Comparison of ENCODE assay signal across 21 cellular contexts in genomic region chr15:100878130-100878529, GRCh38. TPM values are rescaled to one million over a fixed set of nuclear protein-coding genes. Genes with fewer than 3 reads are reported as not detected.
DNase-seq lines count a peak whose midpoint lies in the region; FAIRE-seq and TF ChIP-seq lines count a peak whose summit lies in the region.
"Had no signal": no experiment of that assay in that cellular context is flagged by ENCODE, and none has a peak within 500 bp of the region (broad histone marks: within the 10 kb centered on the region; RNA-seq: fewer than 3 reads in every experiment).

No MANE protein-coding gene starts in this region.

- H3K4me1 ChIP-seq in PC-9 (replicated peaks; ENCODE audit: insufficient read depth) (peaks cover 14% of the 10 kb centered on the region), OCI-LY7 (ENCODE audit: insufficient read depth, low read length, poor library complexity, severe bottlenecking) (no peaks in the 10 kb centered on the region)

- H4K20me1 ChIP-seq in PC-9 (ENCODE audit: insufficient read depth), result peaks cover 28% of the 10 kb centered on the region
- no peaks in the 10 kb centered on the region for H4K20me1 ChIP-seq in OCI-LY7 (ENCODE audit: insufficient read depth, low read length)

- no peak for TF ChIP-seq CTCF in PC-9 (conservative IDR thresholded peaks at IDR 0.05)
- TF ChIP-seq CTCF in progenitor cell of endocrine pancreas (IDR thresholded peaks at IDR 0.05; ENCODE audit: unreplicated experiment), result no peak
- no peak for TF ChIP-seq CTCF in WERI-Rb-1 (IDR thresholded peaks at IDR 0.05; ENCODE audit: low read depth, low read length)
- TF ChIP-seq CTCF in OCI-LY7 (conservative IDR thresholded peaks at IDR 0.05; ENCODE audit: low read length), result no peak

- CTCF ChIA-PET in activated naive CD4-positive, alpha-beta T cell treated with anti-CD3 and anti-CD28 coated beads for 36 hours (lab: Charles Lee), result interaction anchor here (0.7 to 3.0 kb wide), 4 partner anchors 8 to 528 kb away, joined by 3 to 7 read pairs (median 6); no protein-coding TSS in a partner anchor
- CTCF ChIA-PET in PC-9 (lab: Charles Lee), result interaction anchor here (1.1 kb wide), 1 partner anchor 205 kb away, joined by 12 read pairs; no protein-coding TSS in a partner anchor
- CTCF ChIA-PET in OCI-LY7 (lab: Charles Lee; ENCODE audit: unreplicated experiment), result no interaction called here

- POLR2A ChIA-PET in PC-9 (lab: Charles Lee; ENCODE audit: unreplicated experiment), result interaction anchor here (0.6 to 1.3 kb wide), 7 partner anchors 10 to 166 kb away, joined by 3 to 8 read pairs (median 4); no protein-coding TSS in a partner anchor
- POLR2A ChIA-PET in OCI-LY7 (lab: Charles Lee), result interaction anchor here (0.7 kb wide), 1 partner anchor 125 kb away, joined by 3 read pairs; no protein-coding TSS in a partner anchor

- no peak for FAIRE-seq in GM12891 (lab: Jason Lieb, UNC)
- FAIRE-seq: islet of Langerhans, TTC549 had no signal

- H3K4me1 Mint-ChIP-seq in activated naive CD4-positive, alpha-beta T cell treated with anti-CD3 and anti-CD28 coated beads for 36 hours (ENCODE audit: low read depth), result peaks cover 9% of the 10 kb centered on the region
- peaks cover 6% of the 10 kb centered on the region for H3K4me1 Mint-ChIP-seq in progenitor cell of endocrine pancreas (ENCODE audit: low read depth)

- peak overlapping the region; percentile 68 for H3K4me3 Mint-ChIP-seq in activated naive CD4-positive, alpha-beta T cell treated with anti-CD3 and anti-CD28 coated beads for 36 hours
- peak overlapping the region; percentile 75 for H3K4me3 Mint-ChIP-seq in progenitor cell of endocrine pancreas (ENCODE audit: low read depth)

- peaks cover 61% of the 10 kb centered on the region for H3K27me3 Mint-ChIP-seq in activated naive CD4-positive, alpha-beta T cell treated with anti-CD3 and anti-CD28 coated beads for 36 hours (ENCODE audit: low read depth)
- H3K27me3 Mint-ChIP-seq in progenitor cell of endocrine pancreas, result peaks cover 79% of the 10 kb centered on the region

- H3K4me3 ChIP-seq in PC-9 (peak overlapping the region; percentile 94), WERI-Rb-1 (ENCODE audit: low read depth, low read length) (no peak overlapping the region), OCI-LY7 (ENCODE audit: low read depth, low read length, poor library complexity, severe bottlenecking) (no peak overlapping the region)

- no peak overlapping the region for H3K27ac Mint-ChIP-seq in activated naive CD4-positive, alpha-beta T cell treated with anti-CD3 and anti-CD28 coated beads for 36 hours
- H3K27ac Mint-ChIP-seq in progenitor cell of endocrine pancreas, result no peak overlapping the region
- H3K27ac Mint-ChIP-seq: activated CD4-positive, alpha-beta T cell treated with anti-CD3 and anti-CD28 coated beads, Interleukin-2, amount 10 ng/mL, durations not matched to agents 7 days and 5 days had no signal

- no peaks in the 10 kb centered on the region for H3K9me3 ChIP-seq in PC-9 (ENCODE audit: insufficient read depth, low read depth)
- H3K9me3 ChIP-seq in WERI-Rb-1 (ENCODE audit: severe bottlenecking), result no peaks in the 10 kb centered on the region
- H3K9me3 ChIP-seq in OCI-LY7 (ENCODE audit: low read length), result no peaks in the 10 kb centered on the region
- H3K9me3 ChIP-seq: neutrophil, tibial artery had no signal

- H3K27me3 ChIP-seq in PC-9 (ENCODE audit: insufficient read depth, low read depth) (no peaks in the 10 kb centered on the region), WERI-Rb-1 (ENCODE audit: insufficient read depth, low read depth, severe bottlenecking) (no peaks in the 10 kb centered on the region)

- H2AFZ ChIP-seq in PC-9 (no peak overlapping the region), OCI-LY7 (ENCODE audit: low read length) (no peak overlapping the region)

- peaks cover 25% of the 10 kb centered on the region; the same call in 1 of the 2 replicates for H3F3A ChIP-seq in PC-9 (ENCODE audit: insufficient read depth, low read depth)

- BruUV-seq in PC-9 (replicated peaks; lab: Mats Ljungman, UMichigan), result TSS peak; percentile 54
- BruUV-seq in OCI-LY7 (replicated peaks; lab: Mats Ljungman, UMichigan), result no TSS peak

- H3K9me3 Mint-ChIP-seq in activated naive CD4-positive, alpha-beta T cell treated with anti-CD3 and anti-CD28 coated beads for 36 hours, result no peaks in the 10 kb centered on the region
- no peaks in the 10 kb centered on the region for H3K9me3 Mint-ChIP-seq in progenitor cell of endocrine pancreas (ENCODE audit: low read depth)
- H3K9me3 Mint-ChIP-seq: activated CD4-positive, alpha-beta T cell treated with anti-CD3 and anti-CD28 coated beads, Interleukin-2, amount 10 ng/mL, durations not matched to agents 7 days and 5 days had no signal

- H3K27ac ChIP-seq in PC-9 (peak overlapping the region; percentile 75), epithelial cell of prostate (peak overlapping the region; percentile 74), WERI-Rb-1 (no peak overlapping the region), OCI-LY7 (ENCODE audit: low read depth, low read length, poor library complexity, severe bottlenecking) (no peak overlapping the region)
- H3K27ac ChIP-seq: C4-2B, neutrophil, tibial artery had no signal

- H3K4me2 ChIP-seq in PC-9, result peak overlapping the region; percentile 99
- no peak overlapping the region for H3K4me2 ChIP-seq in OCI-LY7 (ENCODE audit: low read length)

- H3K36me3 ChIP-seq in PC-9 (ENCODE audit: low read depth), result peaks cover 13% of the 10 kb centered on the region; the same call in 1 of the 2 replicates
- H3K36me3 ChIP-seq in WERI-Rb-1, result no peaks in the 10 kb centered on the region
- H3K36me3 ChIP-seq in OCI-LY7 (ENCODE audit: insufficient read depth, low read length), result no peaks in the 10 kb centered on the region
- H3K36me3 ChIP-seq: neutrophil, tibial artery had no signal

- TF ChIP-seq POLR2A in GM12891 (IDR thresholded peaks at IDR 0.05; ENCODE audit: low read depth, low read length), result no peak

- H3K36me3 Mint-ChIP-seq in activated naive CD4-positive, alpha-beta T cell treated with anti-CD3 and anti-CD28 coated beads for 36 hours (ENCODE audit: low read depth), result no peaks in the 10 kb centered on the region
- no peaks in the 10 kb centered on the region for H3K36me3 Mint-ChIP-seq in progenitor cell of endocrine pancreas (ENCODE audit: insufficient read depth)

- no peak for DNase-seq in activated naive CD4-positive, alpha-beta T cell treated with anti-CD3 and anti-CD28 coated beads for 36 hours
- no peak for DNase-seq in activated naive CD4-positive, alpha-beta T cell (lab: John Stamatoyannopoulos, UW)
- DNase-seq in PC-9 (no peak), epithelial cell of prostate (ENCODE audit: low read depth, low spot score) (no peak), progenitor cell of endocrine pancreas (ENCODE audit: low spot score, unreplicated experiment) (no peak), WERI-Rb-1 (no peak), OCI-LY7 (ENCODE audit: low spot score) (no peak), GM12891 (ENCODE audit: insufficient read length, low spot score) (no peak)
- DNase-seq: activated CD4-positive, alpha-beta T cell treated with anti-CD3 and anti-CD28 coated beads, Interleukin-2, amount 10 ng/mL, durations not matched to agents 7 days and 5 days; caudate nucleus; effector CD4-positive, alpha-beta T cell; head of caudate nucleus; MM.1S; NCI-H1694; NCI-H226; stimulated activated CD4-positive, alpha-beta T cell treated with anti-CD3 and anti-CD28 coated beads, Interleukin-12 subunit alpha, Interleukin-12 subunit beta, amount 100 ng/mL, for 4 hours; tibial artery had no signal

- H3K9me2 ChIP-seq in PC-9 (ENCODE audit: insufficient read depth) (no peaks in the 10 kb centered on the region), OCI-LY7 (ENCODE audit: insufficient read depth, low read length) (no peaks in the 10 kb centered on the region)

- peaks cover 53% of the 10 kb centered on the region for H3K79me2 ChIP-seq in PC-9 (ENCODE audit: low read depth)
- no peaks in the 10 kb centered on the region for H3K79me2 ChIP-seq in OCI-LY7 (ENCODE audit: insufficient read depth, low read depth, low read length)

- intact Hi-C loops in activated naive CD4-positive, alpha-beta T cell treated with anti-CD3 and anti-CD28 coated beads for 36 hours (cut with micrococcal nuclease), result no loop called here
- intact Hi-C loops in PC-9 (cut with micrococcal nuclease; ENCODE audit: unreplicated experiment) (loop anchor here (1.0 to 2.0 kb wide), 2 partner anchors 155 to 206 kb away; no protein-coding TSS in a partner anchor), OCI-LY7 (cut with micrococcal nuclease; ENCODE audit: unreplicated experiment) (no loop called here)

TF ChIP-seq in GM12891, 5 proteins besides CTCF, POLR2A, EP300 and RAD21:
- no peak for TF ChIP-seq SPI1 (IDR thresholded peaks at IDR 0.05; ENCODE audit: low read depth, low read length)
- no peak for TF ChIP-seq PAX5 (IDR thresholded peaks at IDR 0.05; ENCODE audit: insufficient read depth, low read length, severe bottlenecking)
- TF ChIP-seq POU2F2 (IDR thresholded peaks at IDR 0.05; ENCODE audit: low read depth, low read length), result no peak
- TF ChIP-seq POLR2AphosphoS5 (IDR thresholded peaks at IDR 0.05; ENCODE audit: low read depth, low read length), result no peak
- no peak for TF ChIP-seq TAF1 (IDR thresholded peaks at IDR 0.05; ENCODE audit: low read depth, low read length)

RNA-seq across cellular contexts. Expression of gene ALDH1A3, which starts 1.5 kb away (rescaled TPM):
- not detected for total RNA-seq in activated naive CD4-positive, alpha-beta T cell treated with anti-CD3 and anti-CD28 coated beads for 36 hours
- total RNA-seq in PC-9 (2021) (462 and 469 TPM in 2 replicates), progenitor cell of endocrine pancreas (0.33 and 0.41 TPM in 2 replicates), OCI-LY7 (2022) (not detected in 2 replicates)
- total RNA-seq in OCI-LY7 (2014; rRNA removed; shearing (Covaris generic)), result not detected in 2 replicates
- 0.03 TPM for polyA plus RNA-seq in GM12891 (2012; ENCODE audit: low read depth, missing spikeins)
- total RNA-seq: activated CD4-positive, alpha-beta T cell treated with anti-CD3 and anti-CD28 coated beads, Interleukin-2, amount 10 ng/mL, durations not matched to agents 7 days and 5 days had no signal

RNA-seq across cellular contexts. Expression of gene LRRK1, which starts 41.0 kb away (rescaled TPM):
- total RNA-seq in activated naive CD4-positive, alpha-beta T cell treated with anti-CD3 and anti-CD28 coated beads for 36 hours, result under 1 TPM; 0.20 to 0.60 TPM
- total RNA-seq in PC-9 (2021), result 15.7 and 22.4 TPM in 2 replicates
- total RNA-seq in progenitor cell of endocrine pancreas, result 0.86 and 1.6 TPM in 2 replicates
- total RNA-seq in OCI-LY7 (2014; rRNA removed; shearing (Covaris generic)), result 74.2 and 92.3 TPM in 2 replicates
- 219 and 233 TPM in 2 replicates for total RNA-seq in OCI-LY7 (2022)
- 16.3 TPM for polyA plus RNA-seq in GM12891 (2012; ENCODE audit: low read depth, missing spikeins)

Comparison
In these comparisons a context has a peak if more than half of its experiments do, and no peak if none do; other contexts are left out.
1. H3K27ac ChIP-seq: peak in PC-9 (single experiment) and epithelial cell of prostate (single experiment); none in WERI-Rb-1 (single experiment) and OCI-LY7 (single experiment).
2. RNA of gene ALDH1A3, which starts 1.5 kb away (total RNA-seq): 462 to 469 TPM in PC-9; 0.33 to 0.41 TPM in progenitor cell of endocrine pancreas, not detected in activated naive CD4-positive, alpha-beta T cell treated with anti-CD3 and anti-CD28 coated beads for 36 hours and not detected in OCI-LY7; every median in the first group is over 100 times any median in the second.